1 cellular context compared by ENCODE assay signal in genomic region chr12:95416111-95416636, GRCh38.
A peak's percentile ranks its signal among the peaks of the same experiment; 100 is the strongest.
TF ChIP-seq lines count a peak whose summit lies in the region.

No MANE protein-coding gene starts in this region.

TF ChIP-seq in K562, 482 proteins besides CTCF, POLR2A, EP300 and RAD21 (continued from another document):
- no peak for TF ChIP-seq ZNF592 (IDR thresholded peaks at IDR 0.05)
- TF ChIP-seq ZNF121 (CRISPR knock-in tag; conservative IDR thresholded peaks at IDR 0.05), result peak; percentile 80
- TF ChIP-seq, protein P1, sequence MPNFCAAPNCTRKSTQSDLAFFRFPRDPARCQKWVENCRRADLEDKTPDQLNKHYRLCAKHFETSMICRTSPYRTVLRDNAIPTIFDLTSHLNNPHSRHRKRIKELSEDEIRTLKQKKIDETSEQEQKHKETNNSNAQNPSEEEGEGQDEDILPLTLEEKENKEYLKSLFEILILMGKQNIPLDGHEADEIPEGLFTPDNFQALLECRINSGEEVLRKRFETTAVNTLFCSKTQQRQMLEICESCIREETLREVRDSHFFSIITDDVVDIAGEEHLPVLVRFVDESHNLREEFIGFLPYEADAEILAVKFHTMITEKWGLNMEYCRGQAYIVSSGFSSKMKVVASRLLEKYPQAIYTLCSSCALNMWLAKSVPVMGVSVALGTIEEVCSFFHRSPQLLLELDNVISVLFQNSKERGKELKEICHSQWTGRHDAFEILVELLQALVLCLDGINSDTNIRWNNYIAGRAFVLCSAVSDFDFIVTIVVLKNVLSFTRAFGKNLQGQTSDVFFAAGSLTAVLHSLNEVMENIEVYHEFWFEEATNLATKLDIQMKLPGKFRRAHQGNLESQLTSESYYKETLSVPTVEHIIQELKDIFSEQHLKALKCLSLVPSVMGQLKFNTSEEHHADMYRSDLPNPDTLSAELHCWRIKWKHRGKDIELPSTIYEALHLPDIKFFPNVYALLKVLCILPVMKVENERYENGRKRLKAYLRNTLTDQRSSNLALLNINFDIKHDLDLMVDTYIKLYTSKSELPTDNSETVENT (CRISPR knock-in tag; IDR thresholded peaks at IDR 0.05), result no peak
- no peak for TF ChIP-seq NCOR1 (IDR thresholded peaks at IDR 0.05)
TF ChIP-seq in K562: peak in this region for 1.
